29 cellular contexts compared by ENCODE assay signal in the genomic region with DNA sequence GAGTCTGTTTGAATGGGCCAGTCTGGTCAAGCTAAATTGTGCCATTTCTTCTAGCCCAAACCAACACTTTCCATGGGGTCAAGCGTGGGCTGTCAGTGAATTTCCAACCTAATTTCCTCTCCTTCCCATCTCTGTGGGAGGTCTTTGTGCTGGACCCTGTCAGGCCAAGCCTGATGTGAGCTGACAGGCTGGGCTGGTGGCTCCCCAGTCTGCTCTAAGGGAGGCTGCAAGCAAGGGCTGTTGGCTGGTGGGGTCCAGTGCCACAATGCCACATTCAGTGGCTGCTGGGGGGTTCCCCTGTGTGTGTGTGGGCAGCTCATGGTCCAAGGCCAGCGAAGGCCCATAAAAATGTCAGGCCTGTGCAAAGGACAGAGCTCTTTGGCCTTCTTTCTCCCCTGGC.
"Had no signal": no experiment of that assay in that cellular context is flagged by ENCODE, and none has a peak within 500 bp of the region (broad histone marks: within the 10 kb centered on the region; RNA-seq: fewer than 3 reads in every experiment).

No MANE protein-coding gene starts in this region.

- H3K9me3 ChIP-seq: Peyer's patch, SJSA1, SK-N-SH had no signal

- DNase-seq: activated CD4-positive, alpha-beta memory T cell treated with anti-CD3 and anti-CD28 coated beads for 36 hours; activated CD4-positive, alpha-beta T cell treated with anti-CD3 and anti-CD28 coated beads for 36 hours; activated CD4-positive, alpha-beta T cell treated with anti-CD3 and anti-CD28 coated beads, Interleukin-2, amount 10 ng/mL, durations not matched to agents 7 days and 5 days; activated CD8-positive, alpha-beta memory T cell treated with anti-CD3 and anti-CD28 coated beads, Interleukin-2, amount 10 ng/mL, durations not matched to agents 7 days and 5 days; activated gamma-delta T cell treated with Interleukin-2 at 50 U/mL for 16 hours; activated naive CD4-positive, alpha-beta T cell treated with anti-CD3 and anti-CD28 coated beads, Interleukin-2, amount 50 U/mL, for 16 hours; activated naive CD8-positive, alpha-beta T cell treated with anti-CD3 and anti-CD28 coated beads for 36 hours; activated T-cell treated with anti-CD3 and anti-CD28 coated beads, Interleukin-2, amount 50 U/mL, for 1 hour; amniotic stem cell; aorta; brain microvascular endothelial cell; central memory CD4-positive, alpha-beta T cell; NCI-H1092 treated with DMSO at 0.1 percent for 48 hours; NCI-H1417; NCI-H187 treated with DMSO at 0.1 percent for 48 hours; NCI-H2081; NCI-H226; NCI-H446 treated with DMSO at 0.1 percent for 48 hours; NCI-H524; NK-92 treated with Interleukin-12 subunit alpha and Interleukin-12 subunit beta, amount 100 ng/mL, for 24 hours; PC-3; Peyer's patch; RPMI8226; SHP77 treated with DMSO at 0.1 percent for 48 hours; SK-N-SH had no signal

- H3K4me1 ChIP-seq: SJSA1 had no signal

- ATAC-seq: activated CD4-positive, alpha-beta T cell treated with anti-CD3 and anti-CD28 coated beads for 36 hours; activated CD4-positive, CD25-positive, alpha-beta regulatory T cell treated with anti-CD3 and anti-CD28 coated beads, Interleukin-2, amount 50 U/mL, for 24 hours; activated CD8-positive, alpha-beta memory T cell treated with anti-CD3 and anti-CD28 coated beads, Interleukin-2, amount 10 ng/mL, durations not matched to agents 7 days and 5 days; K562; PC-3 had no signal

- H3K4me3 ChIP-seq: K562, Peyer's patch, SJSA1 had no signal

- H3K27ac ChIP-seq: brain microvascular endothelial cell, Peyer's patch, SJSA1 had no signal

- H3K27me3 ChIP-seq: Peyer's patch had no signal

- H3K4me2 ChIP-seq: SK-N-SH had no signal

- FAIRE-seq: K562, TTC549 had no signal

- H3K36me3 ChIP-seq: brain microvascular endothelial cell, Peyer's patch, SJSA1 had no signal

- H3K9ac ChIP-seq: SK-N-SH had no signal
